1 cellular context compared by ENCODE assay signal in genomic region chr3:195838714-195839113, GRCh38.
TF ChIP-seq lines count a peak whose summit lies in the region.

No MANE protein-coding gene starts in this region.

TF ChIP-seq in WTC11, 78 proteins besides CTCF, POLR2A, EP300 and RAD21 (continued from another document):
- TF ChIP-seq, protein P1, sequence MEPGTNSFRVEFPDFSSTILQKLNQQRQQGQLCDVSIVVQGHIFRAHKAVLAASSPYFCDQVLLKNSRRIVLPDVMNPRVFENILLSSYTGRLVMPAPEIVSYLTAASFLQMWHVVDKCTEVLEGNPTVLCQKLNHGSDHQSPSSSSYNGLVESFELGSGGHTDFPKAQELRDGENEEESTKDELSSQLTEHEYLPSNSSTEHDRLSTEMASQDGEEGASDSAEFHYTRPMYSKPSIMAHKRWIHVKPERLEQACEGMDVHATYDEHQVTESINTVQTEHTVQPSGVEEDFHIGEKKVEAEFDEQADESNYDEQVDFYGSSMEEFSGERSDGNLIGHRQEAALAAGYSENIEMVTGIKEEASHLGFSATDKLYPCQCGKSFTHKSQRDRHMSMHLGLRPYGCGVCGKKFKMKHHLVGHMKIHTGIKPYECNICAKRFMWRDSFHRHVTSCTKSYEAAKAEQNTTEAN (CRISPR knock-in tag; IDR thresholded peaks at IDR 0.05): no peak
- TF ChIP-seq AFF4 (CRISPR knock-in tag; IDR thresholded peaks at IDR 0.05; ENCODE audit: borderline replicate concordance) (no peak), PREB (CRISPR knock-in tag; IDR thresholded peaks at IDR 0.05; ENCODE audit: borderline replicate concordance) (no peak)
- TF ChIP-seq, protein P2, sequence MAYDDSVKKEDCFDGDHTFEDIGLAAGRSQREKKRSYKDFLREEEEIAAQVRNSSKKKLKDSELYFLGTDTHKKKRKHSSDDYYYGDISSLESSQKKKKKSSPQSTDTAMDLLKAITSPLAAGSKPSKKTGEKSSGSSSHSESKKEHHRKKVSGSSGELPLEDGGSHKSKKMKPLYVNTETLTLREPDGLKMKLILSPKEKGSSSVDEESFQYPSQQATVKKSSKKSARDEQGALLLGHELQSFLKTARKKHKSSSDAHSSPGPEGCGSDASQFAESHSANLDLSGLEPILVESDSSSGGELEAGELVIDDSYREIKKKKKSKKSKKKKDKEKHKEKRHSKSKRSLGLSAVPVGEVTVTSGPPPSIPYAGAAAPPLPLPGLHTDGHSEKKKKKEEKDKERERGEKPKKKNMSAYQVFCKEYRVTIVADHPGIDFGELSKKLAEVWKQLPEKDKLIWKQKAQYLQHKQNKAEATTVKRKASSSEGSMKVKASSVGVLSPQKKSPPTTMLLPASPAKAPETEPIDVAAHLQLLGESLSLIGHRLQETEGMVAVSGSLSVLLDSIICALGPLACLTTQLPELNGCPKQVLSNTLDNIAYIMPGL (CRISPR knock-in tag; IDR thresholded peaks at IDR 0.05): no peak
